Comparison of ENCODE assay signal across 21 cellular contexts in the genomic region with DNA sequence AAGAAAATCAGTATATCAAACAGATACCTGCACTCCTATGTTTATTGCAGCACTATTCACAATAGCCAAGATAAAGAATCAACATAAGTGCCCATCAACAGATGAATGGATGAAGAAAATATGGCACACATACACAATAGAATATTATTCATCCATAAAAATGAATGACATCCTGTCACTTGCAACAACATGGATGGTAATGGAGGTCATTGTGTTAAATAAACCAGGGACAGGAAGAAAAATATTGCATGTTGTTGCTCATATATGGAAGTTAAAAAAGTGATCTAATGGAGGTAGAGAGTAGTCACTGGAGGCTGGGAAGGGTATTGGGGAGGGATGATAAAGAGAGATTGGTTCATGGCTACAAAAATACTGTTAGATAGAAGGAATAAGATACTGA.
A peak's percentile ranks its signal among the peaks of the same experiment; 100 is the strongest.
DNase-seq lines count a peak whose midpoint lies in the region; ATAC-seq and TF ChIP-seq lines count a peak whose summit lies in the region.
"Had no signal": no experiment of that assay in that cellular context is flagged by ENCODE, and none has a peak within 500 bp of the region (broad histone marks: within the 10 kb centered on the region; RNA-seq: fewer than 3 reads in every experiment).

No MANE protein-coding gene starts in this region.

- no peak for TF ChIP-seq CTCF in activated CD8-positive, alpha-beta T cell treated with anti-CD3 and anti-CD28 coated beads for 36 hours (IDR thresholded peaks at IDR 0.05)
- no peak for TF ChIP-seq CTCF in GM10248 (IDR thresholded peaks at IDR 0.05; ENCODE audit: control extremely low read depth, extremely low read depth, low read depth, missing control alignments)

- H3K4me3 Mint-ChIP-seq in activated CD8-positive, alpha-beta T cell treated with anti-CD3 and anti-CD28 coated beads for 36 hours, result no peak overlapping the region
- H3K4me3 Mint-ChIP-seq in activated CD8-positive, alpha-beta T cell treated with anti-CD3 and anti-CD28 coated beads, Interleukin-2, amount 10 ng/mL, durations not matched to agents 7 days and 5 days, result no peak overlapping the region
- no peak overlapping the region for H3K4me3 Mint-ChIP-seq in activated naive CD8-positive, alpha-beta T cell
- no peak overlapping the region for H3K4me3 Mint-ChIP-seq in activated naive CD8-positive, alpha-beta T cell treated with anti-CD3 and anti-CD28 coated beads for 36 hours
- H3K4me3 Mint-ChIP-seq: CD14-positive monocyte; CD4-positive, alpha-beta T cell; CD8-positive, alpha-beta memory T cell; HFFc6 had no signal

- CTCF ChIA-PET in activated CD8-positive, alpha-beta T cell treated with anti-CD3 and anti-CD28 coated beads for 36 hours (lab: Charles Lee), result interaction anchor here (1.2 kb wide), 1 partner anchor 52 kb away, joined by 3 read pairs; no protein-coding TSS in a partner anchor
- CTCF ChIA-PET in activated CD8-positive, alpha-beta T cell treated with anti-CD3 and anti-CD28 coated beads, Interleukin-2, amount 10 ng/mL, durations not matched to agents 7 days and 5 days (lab: Charles Lee), result no interaction called here
- CTCF ChIA-PET in GM10248 (lab: Yijun Ruan, JAX), result interaction anchor here (1.0 to 1.8 kb wide), 2 partner anchors 11 kb away, joined by 3 to 6 read pairs; no protein-coding TSS in a partner anchor

- no peak for DNase-seq in activated CD8-positive, alpha-beta T cell treated with anti-CD3 and anti-CD28 coated beads for 36 hours
- no peak for DNase-seq in activated CD8-positive, alpha-beta T cell treated with anti-CD3 and anti-CD28 coated beads, Interleukin-2, amount 10 ng/mL, durations not matched to agents 7 days and 5 days
- DNase-seq in activated naive CD8-positive, alpha-beta T cell treated with anti-CD3 and anti-CD28 coated beads for 36 hours, result no peak
- peak; percentile 12 to 48 for DNase-seq in dermis microvascular lymphatic vessel endothelial cell (ENCODE audit: low read depth in 2 of 2)
- no peak for DNase-seq in GM10248 (ENCODE audit: extremely low spot score)
- DNase-seq: 8988T; ACHN; AML-193; BE2C; CD4-positive, alpha-beta T cell; CD8-positive, alpha-beta memory T cell; DMS 273 treated with DMSO at 0.1 percent for 48 hours; DMS79; EL; GDM1; GOT3; HFFc6 had no signal

- no peaks in the 10 kb centered on the region for H3K27me3 Mint-ChIP-seq in activated CD8-positive, alpha-beta T cell treated with anti-CD3 and anti-CD28 coated beads for 36 hours
- H3K27me3 Mint-ChIP-seq in activated CD8-positive, alpha-beta T cell treated with anti-CD3 and anti-CD28 coated beads, Interleukin-2, amount 10 ng/mL, durations not matched to agents 7 days and 5 days (ENCODE audit: low read depth), result no peaks in the 10 kb centered on the region
- no peaks in the 10 kb centered on the region for H3K27me3 Mint-ChIP-seq in activated naive CD8-positive, alpha-beta T cell
- H3K27me3 Mint-ChIP-seq in activated naive CD8-positive, alpha-beta T cell treated with anti-CD3 and anti-CD28 coated beads for 36 hours, result no peaks in the 10 kb centered on the region

- ATAC-seq in activated CD8-positive, alpha-beta T cell treated with anti-CD3 and anti-CD28 coated beads for 36 hours, result no peak
- ATAC-seq in activated CD8-positive, alpha-beta T cell treated with anti-CD3 and anti-CD28 coated beads, Interleukin-2, amount 10 ng/mL, durations not matched to agents 7 days and 5 days, result no peak
- ATAC-seq in GM21367 (IDR thresholded peaks at IDR 0.05; ENCODE audit: unreplicated experiment), result no peak
- ATAC-seq: A549 had no signal

- peaks cover 10% of the 10 kb centered on the region for H3K36me3 Mint-ChIP-seq in activated CD8-positive, alpha-beta T cell treated with anti-CD3 and anti-CD28 coated beads for 36 hours (ENCODE audit: low read depth)
- H3K36me3 Mint-ChIP-seq in activated CD8-positive, alpha-beta T cell treated with anti-CD3 and anti-CD28 coated beads, Interleukin-2, amount 10 ng/mL, durations not matched to agents 7 days and 5 days (ENCODE audit: low read depth), result peaks cover 7% of the 10 kb centered on the region
- peaks cover 23% of the 10 kb centered on the region for H3K36me3 Mint-ChIP-seq in activated naive CD8-positive, alpha-beta T cell
- peaks cover 8% of the 10 kb centered on the region for H3K36me3 Mint-ChIP-seq in activated naive CD8-positive, alpha-beta T cell treated with anti-CD3 and anti-CD28 coated beads for 36 hours
- H3K36me3 Mint-ChIP-seq: CD14-positive monocyte had no signal

- POLR2A ChIA-PET in activated CD8-positive, alpha-beta T cell treated with anti-CD3 and anti-CD28 coated beads for 36 hours (lab: Charles Lee), result no interaction called here
- POLR2A ChIA-PET in activated CD8-positive, alpha-beta T cell treated with anti-CD3 and anti-CD28 coated beads, Interleukin-2, amount 10 ng/mL, durations not matched to agents 7 days and 5 days (lab: Charles Lee), result no interaction called here
- POLR2A ChIA-PET in GM10248 (lab: Yijun Ruan, JAX), result no interaction called here

- peaks cover 18% of the 10 kb centered on the region for H3K4me1 Mint-ChIP-seq in activated CD8-positive, alpha-beta T cell treated with anti-CD3 and anti-CD28 coated beads for 36 hours (ENCODE audit: low read depth)
- H3K4me1 Mint-ChIP-seq in activated CD8-positive, alpha-beta T cell treated with anti-CD3 and anti-CD28 coated beads, Interleukin-2, amount 10 ng/mL, durations not matched to agents 7 days and 5 days (ENCODE audit: low read depth), result no peaks in the 10 kb centered on the region
- H3K4me1 Mint-ChIP-seq in activated naive CD8-positive, alpha-beta T cell (ENCODE audit: low read depth), result peaks cover 20% of the 10 kb centered on the region
- peaks cover 11% of the 10 kb centered on the region for H3K4me1 Mint-ChIP-seq in activated naive CD8-positive, alpha-beta T cell treated with anti-CD3 and anti-CD28 coated beads for 36 hours
- H3K4me1 Mint-ChIP-seq: CD14-positive monocyte; CD8-positive, alpha-beta memory T cell had no signal

- intact Hi-C loops in activated CD8-positive, alpha-beta T cell treated with anti-CD3 and anti-CD28 coated beads for 36 hours (cut with micrococcal nuclease), result no loop called here

- H3K9me3 Mint-ChIP-seq in activated CD8-positive, alpha-beta T cell treated with anti-CD3 and anti-CD28 coated beads for 36 hours, result peaks cover 31% of the 10 kb centered on the region
- peaks cover 38% of the 10 kb centered on the region for H3K9me3 Mint-ChIP-seq in activated CD8-positive, alpha-beta T cell treated with anti-CD3 and anti-CD28 coated beads, Interleukin-2, amount 10 ng/mL, durations not matched to agents 7 days and 5 days (ENCODE audit: insufficient read depth)
- H3K9me3 Mint-ChIP-seq in activated naive CD8-positive, alpha-beta T cell (ENCODE audit: low read depth), result peaks cover 33% of the 10 kb centered on the region
- H3K9me3 Mint-ChIP-seq in activated naive CD8-positive, alpha-beta T cell treated with anti-CD3 and anti-CD28 coated beads for 36 hours, result peaks cover 35% of the 10 kb centered on the region
- H3K9me3 Mint-ChIP-seq: HFFc6 had no signal

- peak overlapping the region; percentile 68 for H3K27ac Mint-ChIP-seq in activated CD8-positive, alpha-beta T cell treated with anti-CD3 and anti-CD28 coated beads for 36 hours
- H3K27ac Mint-ChIP-seq in activated CD8-positive, alpha-beta T cell treated with anti-CD3 and anti-CD28 coated beads, Interleukin-2, amount 10 ng/mL, durations not matched to agents 7 days and 5 days, result no peak overlapping the region
- peak overlapping the region; percentile 79 for H3K27ac Mint-ChIP-seq in activated naive CD8-positive, alpha-beta T cell
- H3K27ac Mint-ChIP-seq in activated naive CD8-positive, alpha-beta T cell treated with anti-CD3 and anti-CD28 coated beads for 36 hours, result no peak overlapping the region
- H3K27ac Mint-ChIP-seq: CD14-positive monocyte; CD4-positive, alpha-beta T cell; CD8-positive, alpha-beta memory T cell; HFFc6 had no signal

Comparison
In these comparisons a context has a peak if more than half of its experiments do, and no peak if none do; other contexts are left out.
1. H3K27ac Mint-ChIP-seq: peak in activated CD8-positive, alpha-beta T cell treated with anti-CD3 and anti-CD28 coated beads for 36 hours (single experiment) and activated naive CD8-positive, alpha-beta T cell (single experiment); none in activated CD8-positive, alpha-beta T cell treated with anti-CD3 and anti-CD28 coated beads, Interleukin-2, amount 10 ng/mL, durations not matched to agents 7 days and 5 days (single experiment) and activated naive CD8-positive, alpha-beta T cell treated with anti-CD3 and anti-CD28 coated beads for 36 hours (single experiment).
2. DNase-seq: peak in dermis microvascular lymphatic vessel endothelial cell (2 of 2); none in activated CD8-positive, alpha-beta T cell treated with anti-CD3 and anti-CD28 coated beads for 36 hours (single experiment), activated CD8-positive, alpha-beta T cell treated with anti-CD3 and anti-CD28 coated beads, Interleukin-2, amount 10 ng/mL, durations not matched to agents 7 days and 5 days (single experiment), activated naive CD8-positive, alpha-beta T cell treated with anti-CD3 and anti-CD28 coated beads for 36 hours (single experiment) and GM10248 (single experiment).